8 cellular contexts compared by ENCODE assay signal in the genomic region with DNA sequence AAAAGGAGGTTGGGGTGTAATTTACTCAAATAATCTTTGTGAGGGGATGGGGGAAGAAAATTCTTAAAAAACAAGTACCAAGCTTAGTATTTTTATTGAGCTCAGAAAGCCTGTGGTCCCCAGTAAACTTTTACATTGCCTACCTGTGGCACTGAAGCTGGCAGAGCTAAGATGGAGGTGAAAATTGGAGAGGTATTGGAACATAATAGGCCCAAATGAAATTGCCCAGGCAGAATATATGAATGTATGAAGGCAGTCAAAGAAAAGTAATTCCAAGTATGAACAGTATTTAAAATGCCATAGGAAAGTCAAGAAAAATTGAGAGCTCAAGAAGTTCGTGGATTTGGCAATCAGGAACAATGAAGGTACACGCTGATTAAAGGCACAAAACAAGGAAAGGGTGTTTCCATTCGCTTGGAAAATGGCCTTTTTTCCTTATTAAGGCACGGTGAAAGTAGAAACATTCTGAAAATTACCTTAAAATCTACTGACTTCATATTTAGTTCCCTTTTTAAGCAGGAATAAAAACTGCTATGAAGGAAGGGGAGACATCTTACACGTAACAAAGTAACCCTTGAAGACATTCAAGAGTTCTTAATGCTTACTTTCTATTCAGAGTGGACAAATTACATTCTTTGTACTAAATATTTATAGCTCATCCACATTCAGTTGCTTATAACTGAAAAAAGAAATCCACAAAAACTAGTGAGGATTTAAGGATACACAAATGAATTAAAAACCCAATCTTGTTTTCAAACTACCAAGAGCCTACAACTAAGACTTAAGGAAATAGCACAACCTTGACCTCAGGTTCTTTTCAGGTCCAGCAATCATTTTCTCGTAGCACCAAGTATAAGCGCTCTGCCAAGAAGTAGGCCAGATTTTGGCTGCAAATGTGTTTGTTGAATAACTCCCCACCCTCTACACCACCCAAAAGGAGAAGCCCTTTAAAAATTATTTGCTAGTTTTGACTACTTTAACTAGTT. TPM values are rescaled to one million over a fixed set of nuclear protein-coding genes. Genes with fewer than 3 reads are reported as not detected.
DNase-seq lines count a peak whose midpoint lies in the region; ATAC-seq and TF ChIP-seq lines count a peak whose summit lies in the region.

No MANE protein-coding gene starts in this region.

- peaks cover 38% of the 10 kb centered on the region for H3K4me1 Mint-ChIP-seq in activated T-cell treated with anti-CD3 and anti-CD28 coated beads, Interleukin-2, amount 50 U/mL, for 24 hours (ENCODE audit: low read depth)
- peaks cover 39% of the 10 kb centered on the region for H3K4me1 Mint-ChIP-seq in activated T-helper 2 cell treated with anti-CD3 and anti-CD28 coated beads, Interferon-gamma antibody, Interleukin-2, Interleukin-4, amounts not matched to agents 10 μg/mL and 5 μg/mL and 100 μg/mL, durations not matched to agents 14 hours and 24 hours and 36 hours (ENCODE audit: low read depth)
- H3K4me1 Mint-ChIP-seq in immature natural killer cell: peaks cover 54 to 72% of the 10 kb centered on the region in 2 donors
- H3K4me1 Mint-ChIP-seq in stimulated activated memory B cell treated with anti-CD40 and anti-IgM and Interleukin-4, amounts not matched to agents 10 μg/mL and 1 μg/mL and 100 μg/mL, for 72 hours: peaks cover 50% of the 10 kb centered on the region

- DNase-seq in activated T-cell treated with anti-CD3 and anti-CD28 coated beads, Interleukin-2, amount 50 U/mL, for 24 hours: no peak
- DNase-seq in activated T-cell treated with anti-CD3 and anti-CD28 coated beads for 4 hours (no peak), immature natural killer cell (peak in 2 of 3 donors; percentile 32 to 35), GM10248 (ENCODE audit: extremely low spot score) (no peak), NCI-H1930 (lab: John Stamatoyannopoulos, UW) (no peak), SK-N-DZ (ENCODE audit: low spot score) (no peak)
- no peak for DNase-seq in activated T-helper 2 cell treated with anti-CD3 and anti-CD28 coated beads, Interferon-gamma antibody, Interleukin-2, Interleukin-4, amounts not matched to agents 10 μg/mL and 5 μg/mL and 100 μg/mL, durations not matched to agents 14 hours and 24 hours and 36 hours (ENCODE audit: low spot score)

- POLR2A ChIA-PET in GM10248 (lab: Yijun Ruan, JAX): interaction anchor here (1.5 to 4.0 kb wide), 5 partner anchors 13 to 70 kb away, joined by 3 to 40 read pairs (median 6); no protein-coding TSS in a partner anchor

- CTCF ChIA-PET in GM10248 (lab: Yijun Ruan, JAX): interaction anchor here (1.1 to 14.0 kb wide), 8 partner anchors 8 to 84 kb away, joined by 3 to 173 read pairs (median 4); no protein-coding TSS in a partner anchor

- intact Hi-C loops in activated T-helper 2 cell treated with anti-CD3 and anti-CD28 coated beads, Interferon-gamma antibody, Interleukin-2, Interleukin-4, amounts not matched to agents 10 μg/mL and 5 μg/mL and 100 μg/mL, durations not matched to agents 14 hours and 24 hours and 36 hours (cut with micrococcal nuclease): loop anchor here (5.0 kb wide), 2 partner anchors 336 to 796 kb away; no protein-coding TSS in a partner anchor

- H3K36me3 Mint-ChIP-seq in activated T-cell treated with anti-CD3 and anti-CD28 coated beads, Interleukin-2, amount 50 U/mL, for 24 hours (ENCODE audit: low read depth): peaks cover 97% of the 10 kb centered on the region
- peaks cover 80% of the 10 kb centered on the region for H3K36me3 Mint-ChIP-seq in activated T-helper 2 cell treated with anti-CD3 and anti-CD28 coated beads, Interferon-gamma antibody, Interleukin-2, Interleukin-4, amounts not matched to agents 10 μg/mL and 5 μg/mL and 100 μg/mL, durations not matched to agents 14 hours and 24 hours and 36 hours (ENCODE audit: low read depth)
- H3K36me3 Mint-ChIP-seq in immature natural killer cell: peaks cover 0 to 15% (median 7%) of the 10 kb centered on the region in 3 donors
- peaks cover 52% of the 10 kb centered on the region for H3K36me3 Mint-ChIP-seq in stimulated activated memory B cell treated with anti-CD40 and anti-IgM and Interleukin-4, amounts not matched to agents 10 μg/mL and 1 μg/mL and 100 μg/mL, for 72 hours

- no peaks in the 10 kb centered on the region for H3K9me3 Mint-ChIP-seq in activated T-cell treated with anti-CD3 and anti-CD28 coated beads, Interleukin-2, amount 50 U/mL, for 24 hours
- H3K9me3 Mint-ChIP-seq in activated T-helper 2 cell treated with anti-CD3 and anti-CD28 coated beads, Interferon-gamma antibody, Interleukin-2, Interleukin-4, amounts not matched to agents 10 μg/mL and 5 μg/mL and 100 μg/mL, durations not matched to agents 14 hours and 24 hours and 36 hours: no peaks in the 10 kb centered on the region
- peaks cover 0 to 5% (median 0%) of the 10 kb centered on the region in 6 donors for H3K9me3 Mint-ChIP-seq in immature natural killer cell
- no peaks in the 10 kb centered on the region for H3K9me3 Mint-ChIP-seq in stimulated activated memory B cell treated with anti-CD40 and anti-IgM and Interleukin-4, amounts not matched to agents 10 μg/mL and 1 μg/mL and 100 μg/mL, for 72 hours

- H3K27me3 Mint-ChIP-seq in activated T-cell treated with anti-CD3 and anti-CD28 coated beads, Interleukin-2, amount 50 U/mL, for 24 hours: no peaks in the 10 kb centered on the region
- H3K27me3 Mint-ChIP-seq in activated T-helper 2 cell treated with anti-CD3 and anti-CD28 coated beads, Interferon-gamma antibody, Interleukin-2, Interleukin-4, amounts not matched to agents 10 μg/mL and 5 μg/mL and 100 μg/mL, durations not matched to agents 14 hours and 24 hours and 36 hours (ENCODE audit: low read depth): no peaks in the 10 kb centered on the region
- H3K27me3 Mint-ChIP-seq in immature natural killer cell (ENCODE audit: low read depth in 3 of 3): peaks cover 36 to 48% (median 47%) of the 10 kb centered on the region in 3 donors
- no peaks in the 10 kb centered on the region for H3K27me3 Mint-ChIP-seq in stimulated activated memory B cell treated with anti-CD40 and anti-IgM and Interleukin-4, amounts not matched to agents 10 μg/mL and 1 μg/mL and 100 μg/mL, for 72 hours

- TF ChIP-seq CTCF in GM10248 (IDR thresholded peaks at IDR 0.05; ENCODE audit: control extremely low read depth, extremely low read depth, low read depth, missing control alignments): no peak

- H3K27ac Mint-ChIP-seq in activated T-cell treated with anti-CD3 and anti-CD28 coated beads, Interleukin-2, amount 50 U/mL, for 24 hours: peak overlapping the region; percentile 100
- peak overlapping the region; percentile 100 for H3K27ac Mint-ChIP-seq in activated T-helper 2 cell treated with anti-CD3 and anti-CD28 coated beads, Interferon-gamma antibody, Interleukin-2, Interleukin-4, amounts not matched to agents 10 μg/mL and 5 μg/mL and 100 μg/mL, durations not matched to agents 14 hours and 24 hours and 36 hours
- peak overlapping the region; percentile 99 to 100 (median 100) for H3K27ac Mint-ChIP-seq in immature natural killer cell
- peak overlapping the region; percentile 100 for H3K27ac Mint-ChIP-seq in stimulated activated memory B cell treated with anti-CD40 and anti-IgM and Interleukin-4, amounts not matched to agents 10 μg/mL and 1 μg/mL and 100 μg/mL, for 72 hours

- peak overlapping the region; percentile 100 for H3K4me3 Mint-ChIP-seq in activated T-cell treated with anti-CD3 and anti-CD28 coated beads, Interleukin-2, amount 50 U/mL, for 24 hours
- H3K4me3 Mint-ChIP-seq in activated T-helper 2 cell treated with anti-CD3 and anti-CD28 coated beads, Interferon-gamma antibody, Interleukin-2, Interleukin-4, amounts not matched to agents 10 μg/mL and 5 μg/mL and 100 μg/mL, durations not matched to agents 14 hours and 24 hours and 36 hours (ENCODE audit: low read depth): peak overlapping the region; percentile 91
- peak overlapping the region; percentile 97 to 100 (median 98) for H3K4me3 Mint-ChIP-seq in immature natural killer cell
- H3K4me3 Mint-ChIP-seq in stimulated activated memory B cell treated with anti-CD40 and anti-IgM and Interleukin-4, amounts not matched to agents 10 μg/mL and 1 μg/mL and 100 μg/mL, for 72 hours: peak overlapping the region; percentile 96

- no peak for ATAC-seq in stimulated activated memory B cell treated with anti-CD40 and anti-IgM and Interleukin-4, amounts not matched to agents 10 μg/mL and 1 μg/mL and 100 μg/mL, for 72 hours

RNA-seq across cellular contexts. Expression of a gene that starts 3.2 kb away (rescaled TPM):
- 134 and 135 TPM in 2 replicates for total RNA-seq in activated T-helper 2 cell treated with anti-CD3 and anti-CD28 coated beads, Interferon-gamma antibody, Interleukin-2, Interleukin-4, amounts not matched to agents 10 μg/mL and 5 μg/mL and 100 μg/mL, durations not matched to agents 14 hours and 24 hours and 36 hours
- polyA plus RNA-seq in immature natural killer cell: 100 to 1,000 TPM in 2 of 3 donors, 10 to 100 TPM in 1; 74.3 to 234 (median 114) TPM
- polyA plus RNA-seq in SK-N-DZ (2014; cell fraction: cytosol; rRNA removed): 24.2 and 29.9 TPM in 2 replicates
- 26.7 and 45.3 TPM in 2 replicates for polyA plus RNA-seq in SK-N-DZ (2014; cell fraction: nucleus; rRNA removed)

Comparison
In these comparisons a context has a peak if more than half of its experiments do, and no peak if none do; other contexts are left out.
1. DNase-seq: peak in immature natural killer cell (2 of 3); none in activated T-cell treated with anti-CD3 and anti-CD28 coated beads, Interleukin-2, amount 50 U/mL, for 24 hours (single experiment), activated T-cell treated with anti-CD3 and anti-CD28 coated beads for 4 hours (single experiment), activated T-helper 2 cell treated with anti-CD3 and anti-CD28 coated beads, Interferon-gamma antibody, Interleukin-2, Interleukin-4, amounts not matched to agents 10 μg/mL and 5 μg/mL and 100 μg/mL, durations not matched to agents 14 hours and 24 hours and 36 hours (single experiment), GM10248 (single experiment), NCI-H1930 (0 of 2) and SK-N-DZ (single experiment).
2. Peak in every context shown above with its lines, with median percentiles within 50 percentile points of each other: H3K27ac Mint-ChIP-seq and H3K4me3 Mint-ChIP-seq.